In genomic region chr15:85690546-85691226, GRCh38 we compare ENCODE assay signal across 8 cellular contexts.
DNase-seq lines count a peak whose midpoint lies in the region; ATAC-seq and TF ChIP-seq lines count a peak whose summit lies in the region.

No MANE protein-coding gene starts in this region.

- H3K9me3 Mint-ChIP-seq in CD8-positive, alpha-beta memory T cell = no peaks in the 10 kb centered on the region
- no peaks in the 10 kb centered on the region for H3K9me3 Mint-ChIP-seq in activated naive CD8-positive, alpha-beta T cell treated with anti-CD3 and anti-CD28 coated beads, Interleukin-2, amount 50 U/mL, for 24 hours

- H3K36me3 Mint-ChIP-seq in CD8-positive, alpha-beta memory T cell = peaks cover 10 to 70% (median 12%) of the 10 kb centered on the region in 3 donors
- H3K36me3 Mint-ChIP-seq in activated naive CD8-positive, alpha-beta T cell treated with anti-CD3 and anti-CD28 coated beads, Interleukin-2, amount 50 U/mL, for 24 hours (ENCODE audit: low read depth) = peaks cover 46% of the 10 kb centered on the region

- H3K79me2 ChIP-seq in osteoblast (ENCODE audit: insufficient read depth, low read length) = no peaks in the 10 kb centered on the region

- H3K4me2 ChIP-seq in osteoblast (ENCODE audit: insufficient read depth, low read length) = peak overlapping the region; percentile 84

- H3K27me3 Mint-ChIP-seq in CD8-positive, alpha-beta memory T cell = no peaks in the 10 kb centered on the region
- no peaks in the 10 kb centered on the region for H3K27me3 Mint-ChIP-seq in activated naive CD8-positive, alpha-beta T cell treated with anti-CD3 and anti-CD28 coated beads, Interleukin-2, amount 50 U/mL, for 24 hours

- no peaks in the 10 kb centered on the region for H3K9me3 ChIP-seq in CD8-positive, alpha-beta memory T cell (ENCODE audit: low read length)
- no peaks in the 10 kb centered on the region for H3K9me3 ChIP-seq in osteoblast (ENCODE audit: low read depth, low read length)

- peaks cover 13% of the 10 kb centered on the region for H3K36me3 ChIP-seq in CD8-positive, alpha-beta memory T cell (ENCODE audit: insufficient read depth, low read length)
- H3K36me3 ChIP-seq in osteoblast (ENCODE audit: insufficient read depth, low read length) = peaks cover 32% of the 10 kb centered on the region

- H3K27me3 ChIP-seq in CD8-positive, alpha-beta memory T cell (ENCODE audit: insufficient read depth, low read length, poor library complexity, severe bottlenecking) = no peaks in the 10 kb centered on the region
- H3K27me3 ChIP-seq in osteoblast (ENCODE audit: insufficient read depth, low read length) = no peaks in the 10 kb centered on the region
- H3K27me3 ChIP-seq in foreskin keratinocyte = no peaks in the 10 kb centered on the region

- POLR2A ChIA-PET in CD8-positive, alpha-beta memory T cell (lab: Charles Lee) = interaction anchor here (0.8 to 5.6 kb wide), 6 partner anchors 8 to 109 kb away, joined by 3 to 62 read pairs (median 4); no protein-coding TSS in a partner anchor

- CTCF ChIA-PET in CD8-positive, alpha-beta memory T cell (lab: Charles Lee) = interaction anchor here (0.6 to 1.7 kb wide), 12 partner anchors 12 to 394 kb away, joined by 3 to 6 read pairs (median 3); no protein-coding TSS in a partner anchor

- H4K20me1 ChIP-seq in osteoblast (ENCODE audit: insufficient read depth, low read length) = no peaks in the 10 kb centered on the region

- peak overlapping the region; percentile 88 for H3K27ac ChIP-seq in CD8-positive, alpha-beta memory T cell (ENCODE audit: low read depth, low read length)
- peak overlapping the region; percentile 81 for H3K27ac ChIP-seq in osteoblast (ENCODE audit: low read depth, low read length)
- H3K27ac ChIP-seq in foreskin keratinocyte = no peak overlapping the region

- H3K4me3 ChIP-seq in CD8-positive, alpha-beta memory T cell (ENCODE audit: low read length) = peak overlapping the region; percentile 81
- H3K4me3 ChIP-seq in osteoblast (ENCODE audit: insufficient read depth, low read length) = no peak overlapping the region

- TF ChIP-seq CTCF in osteoblast (IDR thresholded peaks at IDR 0.05; ENCODE audit: extremely low read depth, low read depth, low read length) (no peak), foreskin keratinocyte (conservative IDR thresholded peaks at IDR 0.05) (no peak)

- peak overlapping the region; percentile 94 to 99 (median 96) for H3K4me3 Mint-ChIP-seq in CD8-positive, alpha-beta memory T cell
- peak overlapping the region; percentile 88 for H3K4me3 Mint-ChIP-seq in activated naive CD8-positive, alpha-beta T cell treated with anti-CD3 and anti-CD28 coated beads, Interleukin-2, amount 50 U/mL, for 24 hours

- H3K4me1 ChIP-seq in CD8-positive, alpha-beta memory T cell (ENCODE audit: insufficient read depth, low read length) = peaks cover 59% of the 10 kb centered on the region
- H3K4me1 ChIP-seq in osteoblast (ENCODE audit: insufficient read depth, low read length) (peaks cover 17% of the 10 kb centered on the region), foreskin keratinocyte (no peaks in the 10 kb centered on the region)

- ATAC-seq in GM19463 (IDR thresholded peaks at IDR 0.05; ENCODE audit: unreplicated experiment) (peak; percentile 39), HG03565 (IDR thresholded peaks at IDR 0.05; ENCODE audit: unreplicated experiment) (peak; percentile 39), foreskin keratinocyte (no peak)
- ATAC-seq in activated naive CD8-positive, alpha-beta T cell treated with anti-CD3 and anti-CD28 coated beads, Interleukin-2, amount 50 U/mL, for 24 hours = peak; percentile 92

- peak in 2 of 5 donors; percentile 28 to 62 for DNase-seq in CD8-positive, alpha-beta memory T cell
- peak; percentile 52 for DNase-seq in activated naive CD8-positive, alpha-beta T cell treated with anti-CD3 and anti-CD28 coated beads, Interleukin-2, amount 50 U/mL, for 24 hours
- DNase-seq in osteoblast (ENCODE audit: insufficient read length, low spot score, missing footprints) (no peak), foreskin keratinocyte (no peak), activated gamma-delta T cell (lab: John Stamatoyannopoulos, UW) (no peak), NCI-H2081 (lab: John Stamatoyannopoulos, UW) (no peak)

- peak overlapping the region; percentile 90 to 100 (median 98) for H3K27ac Mint-ChIP-seq in CD8-positive, alpha-beta memory T cell
- peak overlapping the region; percentile 100 for H3K27ac Mint-ChIP-seq in activated naive CD8-positive, alpha-beta T cell treated with anti-CD3 and anti-CD28 coated beads, Interleukin-2, amount 50 U/mL, for 24 hours

- peaks cover 72 to 83% (median 82%) of the 10 kb centered on the region in 3 donors for H3K4me1 Mint-ChIP-seq in CD8-positive, alpha-beta memory T cell
- peaks cover 84% of the 10 kb centered on the region for H3K4me1 Mint-ChIP-seq in activated naive CD8-positive, alpha-beta T cell treated with anti-CD3 and anti-CD28 coated beads, Interleukin-2, amount 50 U/mL, for 24 hours

- H2AFZ ChIP-seq in osteoblast (ENCODE audit: low read length) = no peak overlapping the region
